28 cellular contexts compared by ENCODE assay signal in genomic region chr18:42814184-42814583, GRCh38.
"Had no signal": no experiment of that assay in that cellular context is flagged by ENCODE, and none has a peak within 500 bp of the region (broad histone marks: within the 10 kb centered on the region; RNA-seq: fewer than 3 reads in every experiment).

No MANE protein-coding gene starts in this region.

- H3K4me3 Mint-ChIP-seq: immature natural killer cell; mesothelial cell of epicardium; naive B cell; natural killer cell; nephron progenitor cell; stimulated activated effector memory CD8-positive, alpha-beta T cell treated with anti-CD3 and anti-CD28 coated beads, Interleukin-12 subunit alpha, Interleukin-12 subunit beta, amount 100 ng/mL, for 72 hours; stimulated activated naive CD8-positive, alpha-beta T cell treated with anti-CD3 and anti-CD28 coated beads, Interleukin-15, Interleukin-2, amounts not matched to agents 100 ng/mL and 50 ng/mL, for 24 hours had no signal

- H3K4me3 ChIP-seq: left lung, lower lobe of right lung, pancreas, prostate gland, skin epidermis, spleen, suprapubic skin, thoracic aorta, tibial artery, uterus had no signal

- ATAC-seq: left colon; left lung; lower lobe of right lung; natural killer cell; pancreas; right cardiac atrium; sciatic nerve; stimulated activated effector memory CD8-positive, alpha-beta T cell treated with anti-CD3 and anti-CD28 coated beads, Interleukin-12 subunit alpha, Interleukin-12 subunit beta, amount 100 ng/mL, for 72 hours had no signal

- H3K36me3 Mint-ChIP-seq: mesothelial cell of epicardium; naive B cell; stimulated activated effector memory CD8-positive, alpha-beta T cell treated with anti-CD3 and anti-CD28 coated beads, Interleukin-12 subunit alpha, Interleukin-12 subunit beta, amount 100 ng/mL, for 72 hours had no signal

- DNase-seq: hypothalamus; immature natural killer cell; left colon; lower lobe of right lung; mammary epithelial cell; mesendoderm; naive B cell; natural killer cell; nephron progenitor cell; nucleus accumbens; retina; stimulated activated CD4-positive, alpha-beta T cell treated with anti-CD3 and anti-CD28 coated beads, Interleukin-4, amount 100 ng/mL, for 24 hours; stimulated activated naive CD4-positive, alpha-beta T cell; trophoblast cell; uterus had no signal

- H3K4me1 ChIP-seq: left lung, lower lobe of right lung, pancreas, prostate gland, spleen, suprapubic skin, tibial artery, uterus had no signal

- H3K9me3 ChIP-seq: left lung, lower lobe of right lung, pancreas, prostate gland, spleen, suprapubic skin, thoracic aorta, tibial artery, uterus had no signal

- H3K4me1 Mint-ChIP-seq: immature natural killer cell; naive B cell; natural killer cell; nephron progenitor cell; stimulated activated effector memory CD8-positive, alpha-beta T cell treated with anti-CD3 and anti-CD28 coated beads, Interleukin-12 subunit alpha, Interleukin-12 subunit beta, amount 100 ng/mL, for 72 hours had no signal

- H3K9me3 Mint-ChIP-seq: mesothelial cell of epicardium; nephron progenitor cell; stimulated activated naive CD8-positive, alpha-beta T cell treated with anti-CD3 and anti-CD28 coated beads, Interleukin-15, Interleukin-2, amounts not matched to agents 100 ng/mL and 50 ng/mL, for 24 hours had no signal

- H3K36me3 ChIP-seq: left lung, lower lobe of right lung, pancreas, prostate gland, spleen, suprapubic skin, thoracic aorta, tibial artery, uterus had no signal

- H3K27ac Mint-ChIP-seq: immature natural killer cell; mesothelial cell of epicardium; naive B cell; natural killer cell; nephron progenitor cell; stimulated activated effector memory CD8-positive, alpha-beta T cell treated with anti-CD3 and anti-CD28 coated beads, Interleukin-12 subunit alpha, Interleukin-12 subunit beta, amount 100 ng/mL, for 72 hours; stimulated activated naive CD8-positive, alpha-beta T cell treated with anti-CD3 and anti-CD28 coated beads, Interleukin-15, Interleukin-2, amounts not matched to agents 100 ng/mL and 50 ng/mL, for 24 hours had no signal

- H3K27me3 Mint-ChIP-seq: naive B cell; stimulated activated naive CD8-positive, alpha-beta T cell treated with anti-CD3 and anti-CD28 coated beads, Interleukin-15, Interleukin-2, amounts not matched to agents 100 ng/mL and 50 ng/mL, for 24 hours had no signal

- H3K27me3 ChIP-seq: left lung, pancreas, spleen, suprapubic skin, tibial artery, uterus had no signal

- H3K27ac ChIP-seq: left lung, lower lobe of right lung, pancreas, prostate gland, skin epidermis, spleen, suprapubic skin, thoracic aorta, tibial artery, uterus had no signal
